ENCODE assay signal across 8 cellular contexts in the genomic region with DNA sequence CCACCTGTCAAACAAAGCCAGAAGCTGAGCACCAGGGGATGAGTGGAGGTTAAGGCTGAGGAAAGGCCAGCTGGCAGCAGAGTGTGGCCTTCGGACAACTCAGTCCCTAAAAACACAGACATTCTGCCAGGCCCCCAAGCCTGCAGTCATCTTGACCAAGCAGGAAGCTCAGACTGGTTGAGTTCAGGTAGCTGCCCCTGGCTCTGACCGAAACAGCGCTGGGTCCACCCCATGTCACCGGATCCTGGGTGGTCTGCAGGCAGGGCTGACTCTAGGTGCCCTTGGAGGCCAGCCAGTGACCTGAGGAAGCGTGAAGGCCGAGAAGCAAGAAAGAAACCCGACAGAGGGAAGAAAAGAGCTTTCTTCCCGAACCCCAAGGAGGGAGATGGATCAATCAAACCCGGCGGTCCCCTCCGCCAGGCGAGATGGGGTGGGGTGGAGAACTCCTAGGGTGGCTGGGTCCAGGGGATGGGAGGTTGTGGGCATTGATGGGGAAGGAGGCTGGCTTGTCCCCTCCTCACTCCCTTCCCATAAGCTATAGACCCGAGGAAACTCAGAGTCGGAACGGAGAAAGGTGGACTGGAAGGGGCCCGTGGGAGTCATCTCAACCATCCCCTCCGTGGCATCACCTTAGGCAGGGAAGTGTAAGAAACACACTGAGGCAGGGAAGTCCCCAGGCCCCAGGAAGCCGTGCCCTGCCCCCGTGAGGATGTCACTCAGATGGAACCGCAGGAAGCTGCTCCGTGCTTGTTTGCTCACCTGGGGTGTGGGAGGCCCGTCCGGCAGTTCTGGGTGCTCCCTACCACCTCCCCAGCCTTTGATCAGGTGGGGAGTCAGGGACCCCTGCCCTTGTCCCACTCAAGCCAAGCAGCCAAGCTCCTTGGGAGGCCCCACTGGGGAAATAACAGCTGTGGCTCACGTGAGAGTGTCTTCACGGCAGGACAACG. TPM values are rescaled to one million over a fixed set of nuclear protein-coding genes. Genes with fewer than 3 reads are reported as not detected.
DNase-seq lines count a peak whose midpoint lies in the region; TF ChIP-seq lines count a peak whose summit lies in the region.

No MANE protein-coding gene starts in this region.

- H3K9me3 Mint-ChIP-seq in endodermal cell: no peaks in the 10 kb centered on the region

- no peak overlapping the region for H2AFZ ChIP-seq in MM.1S (ENCODE audit: low read length)

- no peak overlapping the region for H3K4me3 ChIP-seq in BLaER1 treated with 17β-estradiol and CSF1 and Interleukin-3, amounts not matched to agents 10 nM and 100 nM
- no peak overlapping the region for H3K4me3 ChIP-seq in H7 (ENCODE audit: insufficient read depth, low read depth, low read length)
- no peak overlapping the region for H3K4me3 ChIP-seq in endodermal cell (ENCODE audit: low read length)
- H3K4me3 ChIP-seq in tibial artery: no peak overlapping the region
- H3K4me3 ChIP-seq in sigmoid colon: no peak overlapping the region
- no peak overlapping the region for H3K4me3 ChIP-seq in MM.1S (ENCODE audit: low read length)

- no peaks in the 10 kb centered on the region for H3K27me3 ChIP-seq in BLaER1 treated with 17β-estradiol and CSF1 and Interleukin-3, amounts not matched to agents 10 nM and 100 nM
- H3K27me3 ChIP-seq in H7 (ENCODE audit: control insufficient read depth, insufficient read depth, low read length) (no peaks in the 10 kb centered on the region; the same call in 1 of the 2 replicates), endodermal cell (ENCODE audit: control insufficient read depth, insufficient read depth, low read length, poor library complexity, severe bottlenecking) (no peaks in the 10 kb centered on the region), tibial artery (no peaks in the 10 kb centered on the region), sigmoid colon (no peaks in the 10 kb centered on the region), MM.1S (replicated peaks; ENCODE audit: insufficient read depth, low read length) (0 out of 2 replicates have a peak, but pooled peaks cover 5% of the 10 kb centered on the region)

- H4K20me1 ChIP-seq in BLaER1 treated with 17β-estradiol and CSF1 and Interleukin-3, amounts not matched to agents 10 nM and 100 nM: peaks cover 0 to 56% (median 6%) of the 10 kb centered on the region in 11 experiments; a peak in 11 of 22 replicates
- no peaks in the 10 kb centered on the region for H4K20me1 ChIP-seq in MM.1S (ENCODE audit: insufficient read depth, low read length)

- no peak for TF ChIP-seq CTCF in endodermal cell (conservative IDR thresholded peaks at IDR 0.05)
- TF ChIP-seq CTCF in tibial artery (IDR thresholded peaks at IDR 0.05): no peak
- no peak for TF ChIP-seq CTCF in sigmoid colon (IDR thresholded peaks at IDR 0.05)
- no peak for TF ChIP-seq CTCF in MM.1S (IDR thresholded peaks at IDR 0.05; ENCODE audit: low read length)

- WGBS in endodermal cell (ENCODE audit: insufficient coverage in 1 of 2, insufficient read length in 1 of 2), 2 experiments: 72 to 83% methylated on average over 18 to 26 of the region's 26 CpGs
- 47 to 50% methylated on average over 26 of the region's 26 CpGs for WGBS in sigmoid colon, 2 donors

- H3K79me2 ChIP-seq in MM.1S (ENCODE audit: low read length): no peaks in the 10 kb centered on the region

- no peak for TF ChIP-seq POLR2A in sigmoid colon (IDR thresholded peaks at IDR 0.05)

- H3K4me2 ChIP-seq in BLaER1 treated with 17β-estradiol and CSF1 and Interleukin-3, amounts not matched to agents 10 nM and 100 nM: peak overlapping the region; percentile 72 to 90 (median 84)
- H3K4me2 ChIP-seq in MM.1S (ENCODE audit: low read depth, low read length): no peak overlapping the region

- peaks cover 25% of the 10 kb centered on the region for H3K4me1 Mint-ChIP-seq in endodermal cell

- H3K36me3 ChIP-seq in BLaER1 treated with 17β-estradiol and CSF1 and Interleukin-3, amounts not matched to agents 10 nM and 100 nM: peaks cover 10 to 30% (median 18%) of the 10 kb centered on the region in 11 experiments; a peak in 20 of 22 replicates
- H3K36me3 ChIP-seq in H7 (replicated peaks; ENCODE audit: control insufficient read depth, insufficient read depth, low read length) (peaks cover 2% of the 10 kb centered on the region; the same call in 1 of the 2 replicates), endodermal cell (ENCODE audit: control insufficient read depth, insufficient read depth, low read length) (no peaks in the 10 kb centered on the region), tibial artery (peaks cover 19 to 69% (median 57%) of the 10 kb centered on the region in 3 donors), sigmoid colon (peaks cover 0 to 36% (median 20%) of the 10 kb centered on the region in 4 donors), MM.1S (replicated peaks; ENCODE audit: insufficient read depth, low read length) (no peaks in the 10 kb centered on the region)

- no peak overlapping the region for H3K4me3 Mint-ChIP-seq in endodermal cell

- peak overlapping the region in 8 of 11 experiments; percentile 5 to 55 (median 26); a peak in 13 of 22 replicates for H3K9ac ChIP-seq in BLaER1 treated with 17β-estradiol and CSF1 and Interleukin-3, amounts not matched to agents 10 nM and 100 nM
- H3K9ac ChIP-seq in endodermal cell (ENCODE audit: extremely low read depth, low read length, poor library complexity, severe bottlenecking) (no peak overlapping the region), MM.1S (ENCODE audit: low read length) (no peak overlapping the region)

- intact Hi-C loops in tibial artery (cut with DNase I; ENCODE audit: low total_unique reads) (no loop called here), sigmoid colon (cut with DNase I) (no loop called here)

- peaks cover 12% of the 10 kb centered on the region for H3K36me3 Mint-ChIP-seq in endodermal cell (ENCODE audit: low read depth)

- H3K4me1 ChIP-seq in BLaER1 treated with 17β-estradiol and CSF1 and Interleukin-3, amounts not matched to agents 10 nM and 100 nM: peaks cover 38 to 83% (median 77%) of the 10 kb centered on the region in 10 experiments
- H3K4me1 ChIP-seq in endodermal cell (ENCODE audit: control insufficient read depth, insufficient read depth, low read length) (peaks cover 6% of the 10 kb centered on the region), tibial artery (peaks cover 0 to 55% (median 10%) of the 10 kb centered on the region in 4 donors), sigmoid colon (peaks cover 0 to 54% (median 30%) of the 10 kb centered on the region in 4 donors), MM.1S (ENCODE audit: low read length) (peaks cover 16% of the 10 kb centered on the region)

- peak overlapping the region; percentile 82 for H3K27ac Mint-ChIP-seq in endodermal cell

- peak; percentile 70 for DNase-seq in H7
- peak; percentile 44 for DNase-seq in activated CD4-positive, CD25-positive, alpha-beta regulatory T cell treated with anti-CD3 and anti-CD28 coated beads, Interleukin-2, amount 50 U/mL, for 16 hours (ENCODE audit: low read depth, low spot score)
- DNase-seq in endodermal cell: peak; percentile 71
- no peak for DNase-seq in tibial artery
- no peak for DNase-seq in NCI-H1048 (lab: John Stamatoyannopoulos, UW)
- DNase-seq in sigmoid colon: no peak
- no peak for DNase-seq in MM.1S

- peak overlapping the region in 5 of 11 experiments; percentile 28 to 57 (median 42); a peak in 7 of 22 replicates for H3K27ac ChIP-seq in BLaER1 treated with 17β-estradiol and CSF1 and Interleukin-3, amounts not matched to agents 10 nM and 100 nM
- H3K27ac ChIP-seq in endodermal cell (ENCODE audit: low read depth, low read length): no peak overlapping the region
- H3K27ac ChIP-seq in tibial artery: peak overlapping the region; percentile 35 to 46
- H3K27ac ChIP-seq in sigmoid colon: peak overlapping the region in 2 of 4 donors; percentile 6 to 10
- H3K27ac ChIP-seq in MM.1S (ENCODE audit: low read length): no peak overlapping the region

- TF ChIP-seq EP300 in sigmoid colon (IDR thresholded peaks at IDR 0.05): no peak

- H3K9me2 ChIP-seq in MM.1S (replicated peaks; ENCODE audit: insufficient read depth, low read length): no peaks in the 10 kb centered on the region

- H3F3A ChIP-seq in MM.1S (ENCODE audit: insufficient read depth, low read length): 0 out of 2 replicates have a peak, but pooled peaks cover 3% of the 10 kb centered on the region

- no peaks in the 10 kb centered on the region for H3K9me3 ChIP-seq in BLaER1 treated with 17β-estradiol and CSF1 and Interleukin-3, amounts not matched to agents 10 nM and 100 nM (replicated peaks in 1 of 11)
- H3K9me3 ChIP-seq in endodermal cell (ENCODE audit: control insufficient read depth, low read length) (no peaks in the 10 kb centered on the region), tibial artery (no peaks in the 10 kb centered on the region), sigmoid colon (no peaks in the 10 kb centered on the region), MM.1S (replicated peaks; ENCODE audit: insufficient read depth, low read length) (no peaks in the 10 kb centered on the region)

- peaks cover 3% of the 10 kb centered on the region for H3K27me3 Mint-ChIP-seq in endodermal cell (ENCODE audit: insufficient read depth)

RNA-seq across cellular contexts. Expression of a gene that starts 11.7 kb away (rescaled TPM):
- total RNA-seq in H7 (2014; rRNA removed; shearing (Covaris generic)): 0.04 TPM in 1 of 2 replicates, not detected in the other
- total RNA-seq in endodermal cell: under 1 TPM in 1 of 2 donors, not detected in 1; 0.07 TPM
- not detected for polyA plus RNA-seq in endodermal cell (2013, experiment 1 of 2)
- not detected for polyA plus RNA-seq in endodermal cell (2013, experiment 2 of 2)
- total RNA-seq in sigmoid colon: not detected
- 10 to 100 TPM in 1 of 3 donors, under 1 TPM in 2; under 0.01 to 11.5 (median 0.23) TPM for polyA plus RNA-seq in sigmoid colon

RNA-seq across cellular contexts. Expression of a gene that starts 30.4 kb away (rescaled TPM):
- total RNA-seq in H7 (2014; rRNA removed; shearing (Covaris generic)): 15.8 and 18.5 TPM in 2 replicates
- total RNA-seq in endodermal cell (10 to 100 TPM; 73.9 to 77.3 TPM), sigmoid colon (10 to 100 TPM in 3 of 4 donors, 1 to 10 TPM in 1; 7.9 to 46.5 (median 10.8) TPM)
- 24.3 TPM for polyA plus RNA-seq in endodermal cell (2013, experiment 1 of 2)
- polyA plus RNA-seq in endodermal cell (2013, experiment 2 of 2): 23.6 TPM
- polyA plus RNA-seq in sigmoid colon: 10 to 100 TPM in 1 of 3 donors, 1 to 10 TPM in 2; 4.8 to 33.2 (median 7.4) TPM

Comparison
In these comparisons a context has a peak if more than half of its experiments do, and no peak if none do; other contexts are left out.
1. H3K27ac ChIP-seq: peak in tibial artery (2 of 2); none in endodermal cell (single experiment) and MM.1S (single experiment).
2. H3K9ac ChIP-seq: peak in BLaER1 treated with 17β-estradiol and CSF1 and Interleukin-3, amounts not matched to agents 10 nM and 100 nM (8 of 11); none in endodermal cell (single experiment) and MM.1S (single experiment).
3. DNase-seq: peak in H7 (single experiment), activated CD4-positive, CD25-positive, alpha-beta regulatory T cell treated with anti-CD3 and anti-CD28 coated beads, Interleukin-2, amount 50 U/mL, for 16 hours (single experiment) and endodermal cell (single experiment); none in tibial artery (0 of 2), NCI-H1048 (single experiment), sigmoid colon (single experiment) and MM.1S (single experiment).